Comparison of ENCODE assay signal across 1 cellular context in genomic region chr4:26583865-26584652, GRCh38.
A peak's percentile ranks its signal among the peaks of the same experiment; 100 is the strongest.
TF ChIP-seq lines count a peak whose summit lies in the region.

TBC1D19 (plus strand) TSS chr4:26584084; CDS start chr4:26584194, 110 bp downstream.

TF ChIP-seq in HepG2, 621 proteins besides CTCF, POLR2A, EP300 and RAD21 (continued from another document and continues in another):
- TF ChIP-seq ZBTB14 (CRISPR knock-in tag; IDR thresholded peaks at IDR 0.05) (no peak), ZNF276 (CRISPR knock-in tag; IDR thresholded peaks at IDR 0.05; ENCODE audit: low read depth) (peak; percentile 50; the same call in 1 of the 2 replicates), THAP11 (CRISPR knock-in tag; IDR thresholded peaks at IDR 0.05) (peak; percentile 91), ZBTB38 (CRISPR knock-in tag; IDR thresholded peaks at IDR 0.05) (peak; percentile 58; the same call in 1 of the 2 replicates), ZNF263 (CRISPR knock-in tag; IDR thresholded peaks at IDR 0.05) (peak; percentile 78), POLR2AphosphoS2 (IDR thresholded peaks at IDR 0.05; ENCODE audit: low read depth, low read length) (no peak), ZKSCAN1 (IDR thresholded peaks at IDR 0.05; ENCODE audit: low read length) (peak; percentile 61; the same call in 1 of the 2 replicates), AGO1 (IDR thresholded peaks at IDR 0.05; ENCODE audit: low read depth, low read length, poor library complexity, severe bottlenecking) (peak; percentile 63), DDIT3 (CRISPR knock-in tag; IDR thresholded peaks at IDR 0.05) (no peak), NR1H2 (CRISPR knock-in tag; IDR thresholded peaks at IDR 0.05; ENCODE audit: borderline replicate concordance, low read depth) (peak; percentile 62; the same call in 1 of the 2 replicates), ZNF552 (CRISPR knock-in tag; IDR thresholded peaks at IDR 0.05; ENCODE audit: borderline replicate concordance) (peak; percentile 62; the same call in 1 of the 2 replicates), ZNF746 (CRISPR knock-in tag; IDR thresholded peaks at IDR 0.05) (peak; percentile 75), ZSCAN25 (CRISPR knock-in tag; IDR thresholded peaks at IDR 0.05) (peak; percentile 77; the same call in 1 of the 2 replicates), YY1 (IDR thresholded peaks at IDR 0.05; ENCODE audit: insufficient read depth, insufficient replicate concordance, low read depth, low read length) (peak; percentile 76), ZMAT3 (CRISPR knock-in tag; conservative IDR thresholded peaks at IDR 0.05) (no peak), ELK4 (CRISPR knock-in tag; IDR thresholded peaks at IDR 0.05; ENCODE audit: borderline replicate concordance) (no peak), ZNF225 (CRISPR knock-in tag; IDR thresholded peaks at IDR 0.05) (peak; percentile 63; the same call in 1 of the 2 replicates), HES4 (CRISPR knock-in tag; IDR thresholded peaks at IDR 0.05; ENCODE audit: borderline replicate concordance) (no peak), ZNF333 (CRISPR knock-in tag; IDR thresholded peaks at IDR 0.05; ENCODE audit: borderline replicate concordance) (no peak), ZNF737 (CRISPR knock-in tag; IDR thresholded peaks at IDR 0.05; ENCODE audit: borderline replicate concordance) (0 out of 2 replicates have a peak, but pooled peaks have one; percentile 82), ZNF234 (CRISPR knock-in tag; conservative IDR thresholded peaks at IDR 0.05) (0 out of 2 replicates have a peak, but pooled peaks have one; percentile 37), RORA (CRISPR knock-in tag; IDR thresholded peaks at IDR 0.05) (no peak), MTERF4 (CRISPR knock-in tag; IDR thresholded peaks at IDR 0.05) (no peak), TCF7L2 (IDR thresholded peaks at IDR 0.05; ENCODE audit: low read depth, low read length) (no peak), KLF6 (CRISPR knock-in tag; IDR thresholded peaks at IDR 0.05) (no peak), SP4 (CRISPR knock-in tag; IDR thresholded peaks at IDR 0.05) (peak; percentile 82), KAT7 (CRISPR knock-in tag; IDR thresholded peaks at IDR 0.05; ENCODE audit: borderline replicate concordance) (peak; percentile 59), MIER3 (CRISPR knock-in tag; IDR thresholded peaks at IDR 0.05; ENCODE audit: borderline replicate concordance) (peak; percentile 91; the same call in 1 of the 2 replicates), FIP1L1 (IDR thresholded peaks at IDR 0.05; ENCODE audit: borderline replicate concordance, insufficient read depth, low read depth, low read length) (no peak), ZFY (CRISPR knock-in tag; IDR thresholded peaks at IDR 0.05) (peak; percentile 90), CC2D1A (CRISPR knock-in tag; IDR thresholded peaks at IDR 0.05) (no peak), CREBL2 (CRISPR knock-in tag; IDR thresholded peaks at IDR 0.05; ENCODE audit: borderline replicate concordance) (no peak), JUND (CRISPR knock-in tag; IDR thresholded peaks at IDR 0.05) (peak; percentile 75; the same call in 1 of the 2 replicates), ZBTB33 (CRISPR knock-in tag; IDR thresholded peaks at IDR 0.05) (peak; percentile 72), UBTF (CRISPR knock-in tag; IDR thresholded peaks at IDR 0.05) (peak; percentile 94), HNRNPK (IDR thresholded peaks at IDR 0.05; ENCODE audit: low read depth, low read length, poor library complexity, severe bottlenecking) (no peak), PPARG (CRISPR knock-in tag; conservative IDR thresholded peaks at IDR 0.05) (no peak; the same call in 1 of the 2 replicates), ZBTB8A (CRISPR knock-in tag; IDR thresholded peaks at IDR 0.05; ENCODE audit: borderline replicate concordance, low read depth) (no peak), NFE2L1 (CRISPR knock-in tag; IDR thresholded peaks at IDR 0.05; ENCODE audit: borderline replicate concordance) (peak; percentile 64; the same call in 1 of the 2 replicates), SCMH1 (CRISPR knock-in tag; IDR thresholded peaks at IDR 0.05; ENCODE audit: borderline replicate concordance) (no peak), ETV6 (CRISPR knock-in tag; conservative IDR thresholded peaks at IDR 0.05) (no peak; the same call in 1 of the 2 replicates), SRSF9 (IDR thresholded peaks at IDR 0.05; ENCODE audit: borderline replicate concordance, insufficient read depth, low read depth, low read length, poor library complexity, severe bottlenecking) (no peak), KMT2B (CRISPR knock-in tag; IDR thresholded peaks at IDR 0.05) (peak; percentile 98), TGIF2 (CRISPR knock-in tag; IDR thresholded peaks at IDR 0.05) (peak; percentile 91), ZNF367 (CRISPR knock-in tag; IDR thresholded peaks at IDR 0.05; ENCODE audit: borderline replicate concordance) (no peak), ZNF33B (CRISPR knock-in tag; IDR thresholded peaks at IDR 0.05) (peak; percentile 60; the same call in 1 of the 2 replicates), MIXL1 (CRISPR knock-in tag; IDR thresholded peaks at IDR 0.05) (0 out of 2 replicates have a peak, but pooled peaks have one; percentile 52), ZNF512B (CRISPR knock-in tag; IDR thresholded peaks at IDR 0.05; ENCODE audit: borderline replicate concordance) (peak; percentile 94; the same call in 1 of the 2 replicates), SKI (IDR thresholded peaks at IDR 0.05; ENCODE audit: partially characterized antibody) (peak; percentile 24), ZNF674 (CRISPR knock-in tag; IDR thresholded peaks at IDR 0.05; ENCODE audit: low read depth) (no peak), ZNF879 (CRISPR knock-in tag; IDR thresholded peaks at IDR 0.05) (no peak; the same call in 1 of the 2 replicates), SETDB1 (CRISPR knock-in tag; IDR thresholded peaks at IDR 0.05; ENCODE audit: borderline replicate concordance) (no peak), ATF3 (CRISPR knock-in tag; IDR thresholded peaks at IDR 0.05) (peak; percentile 59), SMC3 (IDR thresholded peaks at IDR 0.05; ENCODE audit: low read length) (no peak), SALL1 (CRISPR knock-in tag; IDR thresholded peaks at IDR 0.05) (peak; percentile 90)
